In genomic region chrX:110301194-110301593, GRCh38 we compare ENCODE assay signal across 21 cellular contexts. TPM values are rescaled to one million over a fixed set of nuclear protein-coding genes. Genes with fewer than 3 reads are reported as not detected.
DNase-seq lines count a peak whose midpoint lies in the region; ATAC-seq, FAIRE-seq and TF ChIP-seq lines count a peak whose summit lies in the region.
"Had no signal": no experiment of that assay in that cellular context is flagged by ENCODE, and none has a peak within 500 bp of the region (broad histone marks: within the 10 kb centered on the region; RNA-seq: fewer than 3 reads in every experiment).

No MANE protein-coding gene starts in this region.

- no peak for TF ChIP-seq RAD21 in H1 (IDR thresholded peaks at IDR 0.05 in 1 of 2, conservative IDR thresholded peaks at IDR 0.05 in 1 of 2; ENCODE audit: low read depth in 2 of 2, low read length in 2 of 2)

- no peak overlapping the region for H3K14ac ChIP-seq in H1 (ENCODE audit: insufficient read length)

- no peak overlapping the region for H2BK15ac ChIP-seq in H1 (ENCODE audit: low read length)

- no peak overlapping the region for H4K5ac ChIP-seq in H1 (ENCODE audit: insufficient read length, low read depth, low read length)

- H3K36me3 ChIP-seq in H1 (ENCODE audit: control insufficient read depth in 2 of 4, insufficient read depth in 4 of 4, low read length in 3 of 4): peaks cover 0 to 2% (median 0%) of the 10 kb centered on the region in 4 experiments; a peak in 1 of 8 replicates
- H3K36me3 ChIP-seq: BE2C, HAP-1 had no signal

- no peak overlapping the region for H2AK5ac ChIP-seq in H1 (ENCODE audit: low read depth, low read length)

- no peaks in the 10 kb centered on the region for H3K79me1 ChIP-seq in H1 (ENCODE audit: low read depth, low read length)

- POLR2A ChIA-PET in H1 (lab: Charles Lee; ENCODE audit: partially characterized antibody): no interaction called here

- H3K4me3 ChIP-seq in H1 (ENCODE audit: extremely low read depth in 1 of 4, insufficient read depth in 2 of 4, low read depth in 3 of 4, low read length in 4 of 4): no peak overlapping the region
- H3K4me3 ChIP-seq: BLaER1 treated with 17β-estradiol and CSF1 and Interleukin-3, amounts not matched to agents 10 nM and 100 nM; GM23248; HAP-1 had no signal

- no peak overlapping the region for H3K4me2 ChIP-seq in H1 (ENCODE audit: insufficient read depth in 1 of 2, low read depth in 2 of 2, low read length in 2 of 2)
- H3K4me2 ChIP-seq: BLaER1 treated with 17β-estradiol and CSF1 and Interleukin-3, amounts not matched to agents 10 nM and 100 nM had no signal

- H3K9me3 ChIP-seq in H1 (ENCODE audit: insufficient read depth in 2 of 2, low read depth in 1 of 2, low read length in 1 of 2): no peaks in the 10 kb centered on the region
- H3K9me3 ChIP-seq: BE2C had no signal

- no peaks in the 10 kb centered on the region for H3K23me2 ChIP-seq in H1 (ENCODE audit: low read depth, low read length)

- peaks cover 0 to 38% of the 10 kb centered on the region in 2 experiments; a peak in 2 of 4 replicates for H3K79me2 ChIP-seq in H1 (ENCODE audit: control insufficient read depth in 1 of 2, insufficient read depth in 2 of 2, low read length in 2 of 2)

- H2BK5ac ChIP-seq in H1 (ENCODE audit: low read depth, low read length): no peak overlapping the region

- TF ChIP-seq POLR2A in GM12891 (IDR thresholded peaks at IDR 0.05; ENCODE audit: low read depth, low read length) (no peak), H54 (IDR thresholded peaks at IDR 0.05; ENCODE audit: low read depth, low read length) (no peak), H1 (IDR thresholded peaks at IDR 0.05; ENCODE audit: control extremely low read depth in 1 of 2, low read depth in 2 of 2, low read length in 2 of 2) (no peak)

- no peak overlapping the region for H4K91ac ChIP-seq in H1 (replicated peaks; ENCODE audit: insufficient read length, low read length)

- H3K56ac ChIP-seq in H1 (replicated peaks; ENCODE audit: insufficient read length, low read depth, low read length): no peak overlapping the region

- no peak overlapping the region for H2BK120ac ChIP-seq in H1 (replicated peaks; ENCODE audit: low read depth, low read length)

- TF ChIP-seq CTCF in H1 (IDR thresholded peaks at IDR 0.05; ENCODE audit: control extremely low read depth in 1 of 3, insufficient read depth in 1 of 3, low read depth in 1 of 3, low read length in 3 of 3): no peak

- no peak for ATAC-seq in HG03175 (IDR thresholded peaks at IDR 0.05; ENCODE audit: unreplicated experiment)

- H2AFZ ChIP-seq in H1 (ENCODE audit: low read length): no peak overlapping the region
- H2AFZ ChIP-seq: GM23248 had no signal

- H2BK12ac ChIP-seq in H1 (ENCODE audit: low read depth, low read length): no peak overlapping the region

- H3K4me1 ChIP-seq in H1 (replicated peaks in 1 of 4; ENCODE audit: control insufficient read depth in 3 of 4, insufficient read depth in 4 of 4, low read length in 3 of 4): no peaks in the 10 kb centered on the region
- H3K4me1 ChIP-seq: BE2C; BLaER1 treated with 17β-estradiol and CSF1 and Interleukin-3, amounts not matched to agents 10 nM and 100 nM; HAP-1 had no signal

- H4K8ac ChIP-seq in H1 (ENCODE audit: extremely low read depth, insufficient read depth, low read length): no peak overlapping the region

- no peak for TF ChIP-seq EP300 in H1 (IDR thresholded peaks at IDR 0.05; ENCODE audit: borderline replicate concordance in 1 of 2, low read depth in 2 of 2, low read length in 2 of 2)

- no peak overlapping the region for H3K9ac ChIP-seq in H1 (replicated peaks in 1 of 4; ENCODE audit: extremely low read depth in 1 of 4, low read depth in 3 of 4, low read length in 3 of 4)
- H3K9ac ChIP-seq: BLaER1 treated with 17β-estradiol and CSF1 and Interleukin-3, amounts not matched to agents 10 nM and 100 nM; GM23248 had no signal

- FAIRE-seq in GM12891 (lab: Jason Lieb, UNC) (peak; percentile 65), H54 (lab: Jason Lieb, UNC) (peak; percentile 41), H1 (lab: Jason Lieb, UNC) (peak; percentile 75)
- FAIRE-seq: GM19239 had no signal

- no peak for DNase-seq in GM12891 (ENCODE audit: insufficient read length, low spot score)
- DNase-seq in H54 (ENCODE audit: insufficient read length, low spot score): no peak
- DNase-seq in H1 (ENCODE audit: low read depth in 1 of 2, low spot score in 2 of 2): no peak
- no peak for DNase-seq in inferior parietal cortex (ENCODE audit: extremely low spot score)
- DNase-seq in central memory CD4-positive, alpha-beta T cell: no peak
- DNase-seq: BE2C; Calu3; CD4-positive, alpha-beta T cell; CD8-positive, alpha-beta memory T cell; DMS53; DMS79 treated with DMSO at 0.1 percent for 48 hours; GF-D8; GM23248; HFFc6 had no signal

- no peak overlapping the region for H3K4ac ChIP-seq in H1 (replicated peaks; ENCODE audit: insufficient read length, low read depth, low read length)

- no peak overlapping the region for H3K18ac ChIP-seq in H1 (ENCODE audit: extremely low read depth, low read length)

- no peaks in the 10 kb centered on the region for H3K27me3 ChIP-seq in H1 (replicated peaks in 1 of 4; ENCODE audit: control insufficient read depth in 3 of 4, extremely low read depth in 1 of 4, insufficient read depth in 3 of 4, low read length in 3 of 4)
- H3K27me3 ChIP-seq: BE2C had no signal

- H3K23ac ChIP-seq in H1 (ENCODE audit: insufficient read length): no peak overlapping the region

- no peaks in the 10 kb centered on the region for H4K20me1 ChIP-seq in H1 (replicated peaks in 1 of 2; ENCODE audit: control insufficient read depth in 1 of 2, insufficient read depth in 2 of 2, low read length in 2 of 2)

- WGBS in H1 (ENCODE audit: extremely low coverage in 1 of 2, insufficient coverage in 1 of 2, insufficient read length in 1 of 2, insufficient replicate concordance in 2 of 2, low coverage in 1 of 2, low lambda C conversion rate in 2 of 2, missing lambda C conversion rate in 1 of 2), 2 experiments: 91% methylated on average over 1 of the region's 1 CpG; no CpG with 5 or more reads in 1 of the 2 experiments

- CTCF ChIA-PET in H1 (lab: Charles Lee; ENCODE audit: partially characterized antibody): interaction anchor here (0.9 kb wide), 1 partner anchor 421 kb away, joined by 3 read pairs; no protein-coding TSS in a partner anchor

- no peak overlapping the region for H3K27ac ChIP-seq in H1 (ENCODE audit: low read depth, low read length)
- H3K27ac ChIP-seq: BLaER1 treated with 17β-estradiol and CSF1 and Interleukin-3, amounts not matched to agents 10 nM and 100 nM; GM23248 had no signal

- no peak overlapping the region for H2BK20ac ChIP-seq in H1 (ENCODE audit: low read length)

TF ChIP-seq in GM12891, 5 proteins besides CTCF, POLR2A, EP300 and RAD21:
- TF ChIP-seq PAX5 (IDR thresholded peaks at IDR 0.05; ENCODE audit: insufficient read depth, low read length, severe bottlenecking): no peak

TF ChIP-seq in H1, 55 proteins besides CTCF, POLR2A, EP300 and RAD21:
- TF ChIP-seq RBBP5 (IDR thresholded peaks at IDR 0.05; ENCODE audit: borderline replicate concordance, low read depth, low read length) (no peak), CHD2 (IDR thresholded peaks at IDR 0.05; ENCODE audit: low read length) (no peak), SRF (IDR thresholded peaks at IDR 0.05; ENCODE audit: low read depth, low read length) (no peak), MAFK (IDR thresholded peaks at IDR 0.05; ENCODE audit: low read depth, low read length) (no peak), BACH1 (IDR thresholded peaks at IDR 0.05; ENCODE audit: low read length) (no peak)

RNA-seq across cellular contexts. Expression of gene AMMECR1, which starts 16.7 kb away (rescaled TPM):
- 5.5 TPM for polyA plus RNA-seq in GM12891 (2012; ENCODE audit: low read depth, missing spikeins)
- total RNA-seq in H1 (2021; fragmentation: NEBNext Ultra II Directional; extraction: Animal tissue kit (Norgen Biotek cat#: 25700)): 20.6 and 21.2 TPM in 2 replicates
- polyA plus RNA-seq in H1 (2011; rRNA removed): 7.5 and 10.2 TPM in 2 replicates
- 8.1 TPM for polyA plus RNA-seq in H1 (2011; cell fraction: cytosol; rRNA removed)
- 14.1 TPM for polyA plus RNA-seq in H1 (2011; cell fraction: nucleus; rRNA removed)
- polyA plus RNA-seq in H1 (2012, experiment 1 of 2): 7.5 to 17.6 TPM (median 10.2 TPM) in 4 replicates
- 2.1 TPM for polyA plus RNA-seq in H1 (2012, experiment 2 of 2)
- 20.9 TPM for polyA plus RNA-seq in H1 (2013, experiment 1 of 2)
- polyA plus RNA-seq in H1 (2013, experiment 2 of 2): 18.9 TPM
- 12.8 and 17.7 TPM in 2 replicates for polyA minus RNA-seq in H1 (2011; rRNA and poly(A)+ RNA removed)
- polyA minus RNA-seq in H1 (2011; cell fraction: cytosol; rRNA and poly(A)+ RNA removed): 6.8 TPM
- 37.4 TPM for polyA minus RNA-seq in H1 (2011; cell fraction: nucleus; rRNA and poly(A)+ RNA removed)

RNA-seq across cellular contexts. Expression of gene RTL9, which starts 57.5 kb away (rescaled TPM):
- 0.21 TPM for polyA plus RNA-seq in GM12891 (2012; ENCODE audit: low read depth, missing spikeins)
- 0.11 and 0.20 TPM in 2 replicates for total RNA-seq in H1 (2021; fragmentation: NEBNext Ultra II Directional; extraction: Animal tissue kit (Norgen Biotek cat#: 25700))
- 0.09 TPM in 2 replicates for polyA plus RNA-seq in H1 (2011; rRNA removed)
- 0.05 TPM for polyA plus RNA-seq in H1 (2011; cell fraction: cytosol; rRNA removed)
- 0.10 TPM for polyA plus RNA-seq in H1 (2011; cell fraction: nucleus; rRNA removed)
- polyA plus RNA-seq in H1 (2012, experiment 1 of 2): 0.08 to 0.13 TPM in 2 of 4 replicates, not detected in the others
- not detected for polyA plus RNA-seq in H1 (2012, experiment 2 of 2)
- 0.14 TPM for polyA plus RNA-seq in H1 (2013, experiment 1 of 2)
- polyA plus RNA-seq in H1 (2013, experiment 2 of 2): 0.13 TPM
- not detected in 2 replicates for polyA minus RNA-seq in H1 (2011; rRNA and poly(A)+ RNA removed)
- not detected for polyA minus RNA-seq in H1 (2011; cell fraction: cytosol; rRNA and poly(A)+ RNA removed)
- 0.20 TPM for polyA minus RNA-seq in H1 (2011; cell fraction: nucleus; rRNA and poly(A)+ RNA removed)
- total RNA-seq: Calu3; CD4-positive, alpha-beta T cell; CD8-positive, alpha-beta memory T cell; Daoy; G401 had no signal
- polyA plus RNA-seq: CD14-positive monocyte; CD8-positive, alpha-beta memory T cell had no signal
